In genomic region chr11:30585892-30586250, GRCh38 we compare ENCODE assay signal across 9 cellular contexts. TPM values are rescaled to one million over a fixed set of nuclear protein-coding genes. Genes with fewer than 3 reads are reported as not detected.
DNase-seq lines count a peak whose midpoint lies in the region; ATAC-seq, FAIRE-seq and TF ChIP-seq lines count a peak whose summit lies in the region.
"Had no signal": no experiment of that assay in that cellular context is flagged by ENCODE, and none has a peak within 500 bp of the region (broad histone marks: within the 10 kb centered on the region; RNA-seq: fewer than 3 reads in every experiment).

No MANE protein-coding gene starts in this region.

- no peaks in the 10 kb centered on the region for H3K9me3 ChIP-seq in A673 (ENCODE audit: low read depth, low read length, poor library complexity, severe bottlenecking)
- H3K9me3 ChIP-seq in mammary epithelial cell (replicated peaks; ENCODE audit: insufficient read depth, low read length): no peaks in the 10 kb centered on the region
- no peaks in the 10 kb centered on the region for H3K9me3 ChIP-seq in HepG2 (ENCODE audit: low read length)
- H3K9me3 ChIP-seq in suprapubic skin: no peaks in the 10 kb centered on the region
- no peaks in the 10 kb centered on the region for H3K9me3 ChIP-seq in CD4-positive, alpha-beta memory T cell (ENCODE audit: control insufficient read depth in 1 of 2, low read length in 2 of 2)

- no peaks in the 10 kb centered on the region for H3K79me2 ChIP-seq in mammary epithelial cell (ENCODE audit: insufficient read depth, low read length)
- no peaks in the 10 kb centered on the region for H3K79me2 ChIP-seq in HepG2 (ENCODE audit: insufficient read depth, low read length)

- H3K27me3 Mint-ChIP-seq in CD4-positive, alpha-beta memory T cell: peaks cover 24 to 31% of the 10 kb centered on the region in 2 donors

- TF ChIP-seq EP300 in HepG2 (IDR thresholded peaks at IDR 0.05; ENCODE audit: low read depth in 2 of 2, low read length in 2 of 2): no peak
- no peak for TF ChIP-seq EP300 in HepG2 (CRISPR knock-in tag; IDR thresholded peaks at IDR 0.05; ENCODE audit: borderline replicate concordance)
- no peak for TF ChIP-seq EP300 in suprapubic skin (IDR thresholded peaks at IDR 0.05)

- no peak overlapping the region for H3K4me3 Mint-ChIP-seq in CD4-positive, alpha-beta memory T cell

- 0% methylated on average over 1 of the region's 42 CpGs for WGBS in mammary epithelial cell (ENCODE audit: low coverage, missing lambda C conversion rate)
- 0% methylated on average over 2 of the region's 42 CpGs for WGBS in HepG2 (ENCODE audit: low lambda C conversion rate)
- WGBS in suprapubic skin: 0% methylated on average over 18 of the region's 42 CpGs

- H3K36me3 ChIP-seq in A673 (ENCODE audit: insufficient read depth, low read length, poor library complexity, severe bottlenecking) (no peaks in the 10 kb centered on the region), mammary epithelial cell (ENCODE audit: insufficient read depth, low read length) (no peaks in the 10 kb centered on the region), HepG2 (replicated peaks in 1 of 2; ENCODE audit: control insufficient read depth in 1 of 2, insufficient read depth in 2 of 2, low read length in 2 of 2) (no peaks in the 10 kb centered on the region), suprapubic skin (no peaks in the 10 kb centered on the region)
- no peaks in the 10 kb centered on the region for H3K36me3 ChIP-seq in CD4-positive, alpha-beta memory T cell (ENCODE audit: insufficient read depth, low read length)

- H3K27ac Mint-ChIP-seq in CD4-positive, alpha-beta memory T cell: no peak overlapping the region

- H4K20me1 ChIP-seq in mammary epithelial cell (ENCODE audit: insufficient read depth, low read length) (no peaks in the 10 kb centered on the region), HepG2 (ENCODE audit: insufficient read depth, low read length) (no peaks in the 10 kb centered on the region)

- in situ Hi-C loops in mammary epithelial cell (cut with MboI; ENCODE audit: low sequenced_read_pairs in 2 of 2) (no loop called here), HepG2 (cut with HindIII; ENCODE audit: extremely low pct_ligation_motif_present, low pct_unique_long_range_greater_than_20kb) (no loop called here)

- dilution Hi-C loops in mammary epithelial cell (cut with HindIII; ENCODE audit: low sequenced_read_pairs): no loop called here

- no peak for FAIRE-seq in HepG2 (lab: Jason Lieb, UNC)
- FAIRE-seq: endometrium had no signal

- peak; percentile 18 for ATAC-seq in GM18868 (IDR thresholded peaks at IDR 0.05; ENCODE audit: unreplicated experiment)
- ATAC-seq in HG03342 (IDR thresholded peaks at IDR 0.05; ENCODE audit: unreplicated experiment): peak; percentile 27
- ATAC-seq in HepG2: peak; percentile 78

- H3K36me3 Mint-ChIP-seq in CD4-positive, alpha-beta memory T cell: no peaks in the 10 kb centered on the region

- H3K4me3 ChIP-seq in A673 (ENCODE audit: low read depth, low read length, poor library complexity, severe bottlenecking) (peak overlapping the region; percentile 50), mammary epithelial cell (replicated peaks in 1 of 3; ENCODE audit: insufficient read depth in 1 of 3, low read depth in 2 of 3, low read length in 3 of 3) (peak overlapping the region in 2 of 3 experiments; percentile 16 to 24), HepG2 (replicated peaks in 1 of 3; ENCODE audit: insufficient read depth in 1 of 3, low read depth in 2 of 3, low read length in 3 of 3) (peak overlapping the region; percentile 48 to 66 (median 52); a peak in 4 of 6 replicates), suprapubic skin (peak overlapping the region; percentile 72)
- no peak overlapping the region for H3K4me3 ChIP-seq in CD4-positive, alpha-beta memory T cell (ENCODE audit: low read length in 2 of 2)

- no peak overlapping the region for H3K27ac ChIP-seq in A673 (ENCODE audit: low read depth, low read length, poor library complexity, severe bottlenecking)
- H3K27ac ChIP-seq in mammary epithelial cell (ENCODE audit: insufficient read depth, low read depth, low read length): no peak overlapping the region
- no peak overlapping the region for H3K27ac ChIP-seq in HepG2 (ENCODE audit: extremely low read length, insufficient read depth, low read length)
- H3K27ac ChIP-seq in suprapubic skin: peak overlapping the region; percentile 64
- H3K27ac ChIP-seq in CD4-positive, alpha-beta memory T cell (ENCODE audit: low read depth, low read length): no peak overlapping the region

- POLR2A ChIA-PET in A673 (lab: Charles Lee; ENCODE audit: low non-redundant PET): no interaction called here
- POLR2A ChIA-PET in HepG2 (lab: Yijun Ruan, JAX): no interaction called here
- POLR2A ChIA-PET in CD4-positive, alpha-beta memory T cell (lab: Charles Lee; ENCODE audit: partially characterized antibody): no interaction called here

- TF ChIP-seq POLR2A in HepG2 (IDR thresholded peaks at IDR 0.05; ENCODE audit: insufficient read depth in 1 of 2, low read depth in 2 of 2, low read length in 2 of 2) (no peak), suprapubic skin (IDR thresholded peaks at IDR 0.05) (no peak)

- DNase-seq in A673 (ENCODE audit: low spot score) (peak; percentile 58), mammary epithelial cell (no peak), HepG2 (ENCODE audit: low spot score) (no peak), suprapubic skin (ENCODE audit: low spot score in 2 of 2) (no peak), AML-193 (lab: John Stamatoyannopoulos, UW) (no peak)
- no peak for DNase-seq in CD4-positive, alpha-beta memory T cell

- H3K4me1 ChIP-seq in A673 (ENCODE audit: insufficient read depth, low read length, poor library complexity, severe bottlenecking): peaks cover 19% of the 10 kb centered on the region
- H3K4me1 ChIP-seq in mammary epithelial cell (ENCODE audit: insufficient read depth, low read length): peaks cover 8% of the 10 kb centered on the region
- H3K4me1 ChIP-seq in HepG2 (ENCODE audit: insufficient read depth, low read length): peaks cover 4% of the 10 kb centered on the region; the same call in 1 of the 2 replicates
- H3K4me1 ChIP-seq in suprapubic skin: peaks cover 32% of the 10 kb centered on the region
- H3K4me1 ChIP-seq in CD4-positive, alpha-beta memory T cell (ENCODE audit: insufficient read depth, low read length): no peaks in the 10 kb centered on the region

- no peak for TF ChIP-seq CTCF in A673 (conservative IDR thresholded peaks at IDR 0.05; ENCODE audit: low read depth, low read length)
- TF ChIP-seq CTCF in mammary epithelial cell (conservative IDR thresholded peaks at IDR 0.05 in 1 of 2, IDR thresholded peaks at IDR 0.05 in 1 of 2; ENCODE audit: extremely low read depth in 1 of 2, insufficient read depth in 1 of 2, low read depth in 1 of 2, low read length in 2 of 2): no peak
- no peak for TF ChIP-seq CTCF in HepG2 (CRISPR knock-in tag; IDR thresholded peaks at IDR 0.05)
- TF ChIP-seq CTCF in suprapubic skin (IDR thresholded peaks at IDR 0.05): no peak

- CTCF ChIA-PET in A673 (lab: Charles Lee): no interaction called here
- CTCF ChIA-PET in mammary epithelial cell (lab: Charles Lee; ENCODE audit: low non-redundant PET): no interaction called here
- CTCF ChIA-PET in HepG2 (lab: Yijun Ruan, JAX; ENCODE audit: low intra/inter-chr PET ratio, low total read pairs): no interaction called here
- CTCF ChIA-PET in CD4-positive, alpha-beta memory T cell (lab: Charles Lee; ENCODE audit: partially characterized antibody): no interaction called here

- peaks cover 94% of the 10 kb centered on the region for H3K27me3 ChIP-seq in A673 (replicated peaks; ENCODE audit: insufficient read depth, low read depth, low read length, poor library complexity)
- H3K27me3 ChIP-seq in mammary epithelial cell (ENCODE audit: insufficient read depth, low read length): peaks cover 43% of the 10 kb centered on the region
- H3K27me3 ChIP-seq in HepG2 (ENCODE audit: control insufficient read depth in 1 of 2, insufficient read depth in 2 of 2, low read length in 2 of 2): peaks cover 9 to 30% of the 10 kb centered on the region in 2 experiments; a peak in 4 of 5 replicates
- H3K27me3 ChIP-seq in suprapubic skin: peaks cover 42% of the 10 kb centered on the region
- no peaks in the 10 kb centered on the region for H3K27me3 ChIP-seq in CD4-positive, alpha-beta memory T cell (ENCODE audit: insufficient read depth, low read length)

- BruUV-seq in A673 (replicated peaks; lab: Mats Ljungman, UMichigan) (no TSS peak), mammary epithelial cell (replicated peaks; lab: Mats Ljungman, UMichigan) (no TSS peak), HepG2 (replicated peaks; lab: Mats Ljungman, UMichigan) (no TSS peak)

- H3K4me2 ChIP-seq in mammary epithelial cell (ENCODE audit: insufficient read depth, low read depth, low read length): peak overlapping the region; percentile 71
- H3K4me2 ChIP-seq in HepG2 (ENCODE audit: low read depth, low read length): peak overlapping the region; percentile 71

- intact Hi-C loops in A673 (cut with micrococcal nuclease; ENCODE audit: unreplicated experiment) (loop anchor here (5.0 kb wide), 2 partner anchors 239 to 331 kb away; no protein-coding TSS in a partner anchor), mammary epithelial cell (cut with micrococcal nuclease) (no loop called here), HepG2 (cut with micrococcal nuclease; ENCODE audit: unreplicated experiment) (no loop called here)
- intact Hi-C loops in CD4-positive, alpha-beta memory T cell (cut with micrococcal nuclease): no loop called here

- H3K9ac ChIP-seq in mammary epithelial cell (ENCODE audit: insufficient read depth, low read length): no peak overlapping the region
- H3K9ac ChIP-seq in HepG2 (ENCODE audit: insufficient read depth, low read depth, low read length): no peak overlapping the region

- peaks cover 0 to 12% (median 3%) of the 10 kb centered on the region in 4 donors for H3K4me1 Mint-ChIP-seq in CD4-positive, alpha-beta memory T cell

- TF ChIP-seq RAD21 in HepG2 (CRISPR knock-in tag; IDR thresholded peaks at IDR 0.05): no peak

- H2AFZ ChIP-seq in mammary epithelial cell (ENCODE audit: low read depth, low read length) (peak overlapping the region; percentile 39), HepG2 (ENCODE audit: low read length) (no peak overlapping the region)

- peaks cover 0 to 11% (median 0%) of the 10 kb centered on the region in 8 donors for H3K9me3 Mint-ChIP-seq in CD4-positive, alpha-beta memory T cell

RNA-seq across cellular contexts. Expression of gene MPPED2, which starts 0.3 kb away (rescaled TPM):
- 2.0 and 3.4 TPM in 2 replicates for total RNA-seq in A673 (2021)
- under 1 TPM in 1 of 2 donors, not detected in 1; 0.17 TPM for total RNA-seq in mammary epithelial cell
- not detected for polyA plus RNA-seq in mammary epithelial cell
- 1.3 TPM for polyA minus RNA-seq in mammary epithelial cell
- total RNA-seq in HepG2 (2016; rRNA removed; fragmentation: Illumina TruSeq; extraction: Trizol): not detected in 2 replicates
- total RNA-seq in HepG2 (2016; cell fraction: cytosol; rRNA removed; fragmentation: Illumina TruSeq; extraction: Trizol; ENCODE audit: low read depth): not detected in 2 replicates
- total RNA-seq in HepG2 (2016; cell fraction: insoluble cytoplasmic fraction; rRNA removed; fragmentation: Illumina TruSeq; extraction: Trizol): not detected in 2 replicates
- not detected in 2 replicates for total RNA-seq in HepG2 (2016; cell fraction: membrane; rRNA removed; fragmentation: Illumina TruSeq; extraction: Trizol)
- total RNA-seq in HepG2 (2016; cell fraction: nucleus; rRNA removed; fragmentation: Illumina TruSeq; extraction: Trizol): not detected in 2 replicates
- not detected in 2 replicates for polyA plus RNA-seq in HepG2 (2011; rRNA removed)
- not detected in 2 replicates for polyA plus RNA-seq in HepG2 (2011; cell fraction: cytosol; rRNA removed)
- not detected in 2 replicates for polyA plus RNA-seq in HepG2 (2011; cell fraction: nucleus; rRNA removed)
- polyA plus RNA-seq in HepG2 (2012): not detected in 2 replicates
- not detected in 2 replicates for polyA plus RNA-seq in HepG2 (2016; cell fraction: cytosol; fragmentation: Illumina TruSeq; extraction: Trizol; ENCODE audit: low read depth)
- not detected in 2 replicates for polyA plus RNA-seq in HepG2 (2016; cell fraction: insoluble cytoplasmic fraction; fragmentation: Illumina TruSeq; extraction: Trizol; ENCODE audit: low read depth)
- polyA plus RNA-seq in HepG2 (2016; cell fraction: membrane; fragmentation: Illumina TruSeq; extraction: Trizol; ENCODE audit: low read depth): not detected in 2 replicates
- polyA plus RNA-seq in HepG2 (2016; cell fraction: nucleus; fragmentation: Illumina TruSeq; extraction: Trizol; ENCODE audit: insufficient read depth, low read depth): not detected in 2 replicates
- not detected in 2 replicates for polyA minus RNA-seq in HepG2 (2011; rRNA and poly(A)+ RNA removed; ENCODE audit: low replicate concordance)
- polyA minus RNA-seq in HepG2 (2011; cell fraction: cytosol; rRNA and poly(A)+ RNA removed): not detected in 2 replicates
- polyA minus RNA-seq in HepG2 (2011; cell fraction: nucleus; rRNA and poly(A)+ RNA removed): not detected in 2 replicates
- 1 to 10 TPM in 3 of 4 donors, not detected in 1; 1.1 to 2.0 (median 1.9) TPM for total RNA-seq in suprapubic skin
- total RNA-seq in CD4-positive, alpha-beta memory T cell: not detected
- polyA plus RNA-seq in CD4-positive, alpha-beta memory T cell: not detected

Comparison
In these comparisons a context has a peak if more than half of its experiments do, and no peak if none do; other contexts are left out.
1. H3K4me3 ChIP-seq: peak in A673 (single experiment), mammary epithelial cell (2 of 3), HepG2 (3 of 3) and suprapubic skin (single experiment); none in CD4-positive, alpha-beta memory T cell (0 of 2).
2. ATAC-seq: peak in every context shown above with its lines; median percentile 78 in HepG2; 27 in HG03342; 18 in GM18868.